In genomic region chr12:1796515-1797010, GRCh38 we compare ENCODE assay signal across 8 cellular contexts. TPM values are rescaled to one million over a fixed set of nuclear protein-coding genes. Genes with fewer than 3 reads are reported as not detected.
DNase-seq lines count a peak whose midpoint lies in the region; ATAC-seq and TF ChIP-seq lines count a peak whose summit lies in the region.

No MANE protein-coding gene starts in this region.

- peaks cover 7% of the 10 kb centered on the region for H3K36me3 Mint-ChIP-seq in MCF 10A (ENCODE audit: insufficient read depth, unreplicated experiment)

- ATAC-seq in HG02610 (IDR thresholded peaks at IDR 0.05; ENCODE audit: unreplicated experiment) (peak; percentile 11), Panc1 (peak; percentile 40)

- TF ChIP-seq POLR2A in lower leg skin (IDR thresholded peaks at IDR 0.05) (no peak), stomach (IDR thresholded peaks at IDR 0.05) (no peak)

- no peaks in the 10 kb centered on the region; the same call in 1 of the 2 replicates for H3K36me3 ChIP-seq in Panc1 (ENCODE audit: control insufficient read depth, insufficient read depth, low read length)
- peaks cover 0 to 3% (median 0%) of the 10 kb centered on the region in 4 donors for H3K36me3 ChIP-seq in stomach

- WGBS in lower leg skin, 2 donors: 5% methylated on average over 23 to 27 of the region's 43 CpGs
- WGBS in stomach, 5 donors: 0 to 3% (median 1%) methylated on average over 16 to 43 of the region's 43 CpGs

- H3K9me3 ChIP-seq in Panc1 (ENCODE audit: control insufficient read depth, insufficient read depth, low read depth, low read length): no peaks in the 10 kb centered on the region
- H3K9me3 ChIP-seq in stomach: no peaks in the 10 kb centered on the region

- no peaks in the 10 kb centered on the region for H3K9me3 Mint-ChIP-seq in MCF 10A (ENCODE audit: unreplicated experiment)

- peak overlapping the region; percentile 71 for H3K27ac ChIP-seq in Panc1 (ENCODE audit: low read length)
- H3K27ac ChIP-seq in stomach: peak overlapping the region; percentile 81 to 92 (median 90)

- H3K4me3 ChIP-seq in GM12875 (ENCODE audit: low read depth, low read length) (peak overlapping the region; percentile 56), Panc1 (ENCODE audit: low read depth in 2 of 2, low read length in 2 of 2) (peak overlapping the region; percentile 48 to 73), lower leg skin (ENCODE audit: low read depth, poor library complexity, severe bottlenecking) (peak overlapping the region; percentile 54), stomach (peak overlapping the region; percentile 58 to 74 (median 66))

- H3K4me1 ChIP-seq in Panc1 (ENCODE audit: control insufficient read depth, insufficient read depth, low read length) (no peaks in the 10 kb centered on the region), stomach (peaks cover 16 to 33% (median 29%) of the 10 kb centered on the region in 4 donors)

- TF ChIP-seq EP300 in stomach (IDR thresholded peaks at IDR 0.05): no peak

- H3K27me3 ChIP-seq in Panc1 (ENCODE audit: control insufficient read depth, insufficient read depth, low read length) (no peaks in the 10 kb centered on the region), stomach (no peaks in the 10 kb centered on the region)

- DNase-seq in Panc1 (ENCODE audit: low read depth, low spot score): no peak
- no peak for DNase-seq in MCF 10A (ENCODE audit: unreplicated experiment)
- DNase-seq in lower leg skin (ENCODE audit: low spot score in 2 of 2): peak in 1 of 2 donors; percentile 91
- DNase-seq in stomach: peak; percentile 45
- DNase-seq in NCI-H1694 treated with DMSO at 0.1 percent for 48 hours (lab: John Stamatoyannopoulos, UW): no peak
- no peak for DNase-seq in OCI-M1 (lab: John Stamatoyannopoulos, UW)

- no peaks in the 10 kb centered on the region for H3K27me3 Mint-ChIP-seq in MCF 10A (ENCODE audit: insufficient read depth, unreplicated experiment)

- peak overlapping the region; percentile 74 for H3K4me3 Mint-ChIP-seq in MCF 10A (ENCODE audit: unreplicated experiment)

- TF ChIP-seq CTCF in GM12875 (IDR thresholded peaks at IDR 0.05; ENCODE audit: borderline replicate concordance, insufficient read depth, low read depth, low read length) (no peak), Panc1 (IDR thresholded peaks at IDR 0.05) (no peak), MCF 10A (IDR thresholded peaks at IDR 0.05; ENCODE audit: unreplicated experiment) (no peak), lower leg skin (IDR thresholded peaks at IDR 0.05) (no peak), stomach (IDR thresholded peaks at IDR 0.05) (no peak)

- H3K4me1 Mint-ChIP-seq in MCF 10A (ENCODE audit: insufficient read depth, unreplicated experiment): peaks cover 6% of the 10 kb centered on the region

- intact Hi-C loops in Panc1 (cut with micrococcal nuclease; ENCODE audit: unreplicated experiment) (loop anchor here (1.0 kb wide), 1 partner anchor 144 kb away; no protein-coding TSS in a partner anchor), MCF 10A (cut with micrococcal nuclease) (loop anchor here (1.0 to 5.0 kb wide), 3 partner anchors 144 to 486 kb away; no protein-coding TSS in a partner anchor), lower leg skin (cut with DNase I; ENCODE audit: low total_unique reads) (loop anchor here (5.0 kb wide), 2 partner anchors 141 to 491 kb away; no protein-coding TSS in a partner anchor), stomach (cut with DNase I; ENCODE audit: low total_unique reads) (loop anchor here (5.0 to 10.0 kb wide), 2 partner anchors 141 to 238 kb away; no protein-coding TSS in a partner anchor)

- CTCF ChIA-PET in Panc1 (lab: Charles Lee) (interaction anchor here (1.2 to 1.9 kb wide), 2 partner anchors 143 to 144 kb away, joined by 5 to 6 read pairs; no protein-coding TSS in a partner anchor), MCF 10A (lab: Yijun Ruan, JAX) (interaction anchor here (1.0 to 14.0 kb wide), 4 partner anchors 143 to 235 kb away, joined by 3 to 341 read pairs (median 73); no protein-coding TSS in a partner anchor)

- BruUV-seq in Panc1 (replicated peaks; lab: Mats Ljungman, UMichigan) (no TSS peak), MCF 10A (replicated peaks; lab: Mats Ljungman, UMichigan) (no TSS peak)

- POLR2A ChIA-PET in Panc1 (lab: Charles Lee) (no interaction called here), MCF 10A (lab: Yijun Ruan, JAX) (interaction anchor here (2.7 kb wide), 1 partner anchor 143 kb away, joined by 16 read pairs; no protein-coding TSS in a partner anchor)

- in situ Hi-C loops in Panc1 (cut with HindIII; ENCODE audit: low pct_unique_long_range_greater_than_20kb, low sequenced_read_pairs): no loop called here

- H3K27ac Mint-ChIP-seq in MCF 10A (ENCODE audit: low read depth, unreplicated experiment): no peak overlapping the region

RNA-seq across cellular contexts. Expression of gene LRTM2, which starts 23.8 kb away (rescaled TPM):
- not detected for total RNA-seq in Panc1 (2021; ENCODE audit: unreplicated experiment)
- not detected for polyA plus RNA-seq in Panc1 (2012; ENCODE audit: insufficient read length)
- not detected in 2 replicates for total RNA-seq in MCF 10A (2022)
- not detected for total RNA-seq in lower leg skin
- total RNA-seq in stomach: not detected
- under 1 TPM in 1 of 3 donors, not detected in 2; 0.03 TPM for polyA plus RNA-seq in stomach
